In the genomic region with DNA sequence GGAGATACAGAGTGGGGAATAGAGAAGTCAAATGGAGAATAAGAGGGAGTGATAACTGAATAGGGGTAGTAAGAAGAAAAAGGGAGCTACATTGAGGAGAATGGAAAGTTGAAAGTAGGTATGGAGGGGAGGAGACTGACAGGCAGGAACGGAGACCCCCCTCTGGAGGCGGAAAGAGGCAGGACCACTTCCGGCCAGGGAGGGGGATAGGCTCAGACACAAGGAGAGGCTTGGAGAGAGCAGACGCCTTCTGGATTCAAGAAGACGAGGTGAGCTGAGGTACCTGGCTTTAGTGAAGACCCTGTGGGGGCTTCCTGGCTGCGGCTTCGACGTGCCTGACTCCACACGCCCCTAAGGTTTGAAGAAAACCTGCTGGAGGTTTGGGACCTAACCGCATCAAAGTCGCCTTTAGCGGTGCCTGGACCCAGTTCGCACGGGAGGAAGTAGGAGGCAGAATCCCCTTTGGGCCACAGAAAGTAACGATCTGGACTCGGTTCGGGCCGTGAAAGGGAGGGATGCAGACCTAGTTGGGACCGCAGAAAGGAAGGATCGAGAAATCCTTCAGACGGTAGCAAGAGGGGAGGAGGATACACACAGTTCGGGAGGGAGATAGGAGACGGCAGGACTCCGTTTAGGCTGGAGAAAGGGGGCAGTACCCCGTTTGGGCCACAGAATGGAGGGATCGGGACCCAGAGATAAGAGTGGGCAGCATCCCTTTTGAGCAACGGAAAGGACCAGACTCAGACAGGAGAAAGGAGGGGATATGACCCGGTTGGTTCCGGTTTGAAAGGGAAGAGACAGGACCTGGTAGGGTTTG, we compare ENCODE assay signal across 1 cellular context.
TF ChIP-seq lines count a peak whose summit lies in the region.

A gene with protein sequence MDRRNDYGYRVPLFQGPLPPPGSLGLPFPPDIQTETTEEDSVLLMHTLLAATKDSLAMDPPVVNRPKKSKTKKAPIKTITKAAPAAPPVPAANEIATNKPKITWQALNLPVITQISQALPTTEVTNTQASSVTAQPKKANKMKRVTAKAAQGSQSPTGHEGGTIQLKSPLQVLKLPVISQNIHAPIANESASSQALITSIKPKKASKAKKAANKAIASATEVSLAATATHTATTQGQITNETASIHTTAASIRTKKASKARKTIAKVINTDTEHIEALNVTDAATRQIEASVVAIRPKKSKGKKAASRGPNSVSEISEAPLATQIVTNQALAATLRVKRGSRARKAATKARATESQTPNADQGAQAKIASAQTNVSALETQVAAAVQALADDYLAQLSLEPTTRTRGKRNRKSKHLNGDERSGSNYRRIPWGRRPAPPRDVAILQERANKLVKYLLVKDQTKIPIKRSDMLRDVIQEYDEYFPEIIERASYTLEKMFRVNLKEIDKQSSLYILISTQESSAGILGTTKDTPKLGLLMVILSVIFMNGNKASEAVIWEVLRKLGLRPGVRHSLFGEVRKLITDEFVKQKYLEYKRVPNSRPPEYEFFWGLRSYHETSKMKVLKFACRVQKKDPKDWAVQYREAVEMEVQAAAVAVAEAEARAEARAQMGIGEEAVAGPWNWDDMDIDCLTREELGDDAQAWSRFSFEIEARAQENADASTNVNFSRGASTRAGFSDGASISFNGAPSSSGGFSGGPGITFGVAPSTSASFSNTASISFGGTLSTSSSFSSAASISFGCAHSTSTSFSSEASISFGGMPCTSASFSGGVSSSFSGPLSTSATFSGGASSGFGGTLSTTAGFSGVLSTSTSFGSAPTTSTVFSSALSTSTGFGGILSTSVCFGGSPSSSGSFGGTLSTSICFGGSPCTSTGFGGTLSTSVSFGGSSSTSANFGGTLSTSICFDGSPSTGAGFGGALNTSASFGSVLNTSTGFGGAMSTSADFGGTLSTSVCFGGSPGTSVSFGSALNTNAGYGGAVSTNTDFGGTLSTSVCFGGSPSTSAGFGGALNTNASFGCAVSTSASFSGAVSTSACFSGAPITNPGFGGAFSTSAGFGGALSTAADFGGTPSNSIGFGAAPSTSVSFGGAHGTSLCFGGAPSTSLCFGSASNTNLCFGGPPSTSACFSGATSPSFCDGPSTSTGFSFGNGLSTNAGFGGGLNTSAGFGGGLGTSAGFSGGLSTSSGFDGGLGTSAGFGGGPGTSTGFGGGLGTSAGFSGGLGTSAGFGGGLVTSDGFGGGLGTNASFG (N-terminal part only) (plus strand): TSS at position 215 of the 817 bp plus-strand sequence. CDS start 1,423 bp downstream, outside the sequence.

TF ChIP-seq in K562, 482 proteins besides CTCF, POLR2A, EP300 and RAD21:
- TF ChIP-seq SNIP1 (IDR thresholded peaks at IDR 0.05; ENCODE audit: low read depth) (no peak), NR2C1 (IDR thresholded peaks at IDR 0.05) (no peak), NR2C1 (tag; IDR thresholded peaks at IDR 0.05) (no peak), EGR1 (conservative IDR thresholded peaks at IDR 0.05) (no peak), COPS2 (conservative IDR thresholded peaks at IDR 0.05) (no peak), RHOXF2B (CRISPR knock-in tag; conservative IDR thresholded peaks at IDR 0.05) (no peak), RFX1 (IDR thresholded peaks at IDR 0.05) (no peak), ZNF408 (CRISPR knock-in tag; IDR thresholded peaks at IDR 0.05; ENCODE audit: low read depth) (no peak), PHB (CRISPR knock-in tag; IDR thresholded peaks at IDR 0.05) (no peak)
- TF ChIP-seq, protein P1, sequence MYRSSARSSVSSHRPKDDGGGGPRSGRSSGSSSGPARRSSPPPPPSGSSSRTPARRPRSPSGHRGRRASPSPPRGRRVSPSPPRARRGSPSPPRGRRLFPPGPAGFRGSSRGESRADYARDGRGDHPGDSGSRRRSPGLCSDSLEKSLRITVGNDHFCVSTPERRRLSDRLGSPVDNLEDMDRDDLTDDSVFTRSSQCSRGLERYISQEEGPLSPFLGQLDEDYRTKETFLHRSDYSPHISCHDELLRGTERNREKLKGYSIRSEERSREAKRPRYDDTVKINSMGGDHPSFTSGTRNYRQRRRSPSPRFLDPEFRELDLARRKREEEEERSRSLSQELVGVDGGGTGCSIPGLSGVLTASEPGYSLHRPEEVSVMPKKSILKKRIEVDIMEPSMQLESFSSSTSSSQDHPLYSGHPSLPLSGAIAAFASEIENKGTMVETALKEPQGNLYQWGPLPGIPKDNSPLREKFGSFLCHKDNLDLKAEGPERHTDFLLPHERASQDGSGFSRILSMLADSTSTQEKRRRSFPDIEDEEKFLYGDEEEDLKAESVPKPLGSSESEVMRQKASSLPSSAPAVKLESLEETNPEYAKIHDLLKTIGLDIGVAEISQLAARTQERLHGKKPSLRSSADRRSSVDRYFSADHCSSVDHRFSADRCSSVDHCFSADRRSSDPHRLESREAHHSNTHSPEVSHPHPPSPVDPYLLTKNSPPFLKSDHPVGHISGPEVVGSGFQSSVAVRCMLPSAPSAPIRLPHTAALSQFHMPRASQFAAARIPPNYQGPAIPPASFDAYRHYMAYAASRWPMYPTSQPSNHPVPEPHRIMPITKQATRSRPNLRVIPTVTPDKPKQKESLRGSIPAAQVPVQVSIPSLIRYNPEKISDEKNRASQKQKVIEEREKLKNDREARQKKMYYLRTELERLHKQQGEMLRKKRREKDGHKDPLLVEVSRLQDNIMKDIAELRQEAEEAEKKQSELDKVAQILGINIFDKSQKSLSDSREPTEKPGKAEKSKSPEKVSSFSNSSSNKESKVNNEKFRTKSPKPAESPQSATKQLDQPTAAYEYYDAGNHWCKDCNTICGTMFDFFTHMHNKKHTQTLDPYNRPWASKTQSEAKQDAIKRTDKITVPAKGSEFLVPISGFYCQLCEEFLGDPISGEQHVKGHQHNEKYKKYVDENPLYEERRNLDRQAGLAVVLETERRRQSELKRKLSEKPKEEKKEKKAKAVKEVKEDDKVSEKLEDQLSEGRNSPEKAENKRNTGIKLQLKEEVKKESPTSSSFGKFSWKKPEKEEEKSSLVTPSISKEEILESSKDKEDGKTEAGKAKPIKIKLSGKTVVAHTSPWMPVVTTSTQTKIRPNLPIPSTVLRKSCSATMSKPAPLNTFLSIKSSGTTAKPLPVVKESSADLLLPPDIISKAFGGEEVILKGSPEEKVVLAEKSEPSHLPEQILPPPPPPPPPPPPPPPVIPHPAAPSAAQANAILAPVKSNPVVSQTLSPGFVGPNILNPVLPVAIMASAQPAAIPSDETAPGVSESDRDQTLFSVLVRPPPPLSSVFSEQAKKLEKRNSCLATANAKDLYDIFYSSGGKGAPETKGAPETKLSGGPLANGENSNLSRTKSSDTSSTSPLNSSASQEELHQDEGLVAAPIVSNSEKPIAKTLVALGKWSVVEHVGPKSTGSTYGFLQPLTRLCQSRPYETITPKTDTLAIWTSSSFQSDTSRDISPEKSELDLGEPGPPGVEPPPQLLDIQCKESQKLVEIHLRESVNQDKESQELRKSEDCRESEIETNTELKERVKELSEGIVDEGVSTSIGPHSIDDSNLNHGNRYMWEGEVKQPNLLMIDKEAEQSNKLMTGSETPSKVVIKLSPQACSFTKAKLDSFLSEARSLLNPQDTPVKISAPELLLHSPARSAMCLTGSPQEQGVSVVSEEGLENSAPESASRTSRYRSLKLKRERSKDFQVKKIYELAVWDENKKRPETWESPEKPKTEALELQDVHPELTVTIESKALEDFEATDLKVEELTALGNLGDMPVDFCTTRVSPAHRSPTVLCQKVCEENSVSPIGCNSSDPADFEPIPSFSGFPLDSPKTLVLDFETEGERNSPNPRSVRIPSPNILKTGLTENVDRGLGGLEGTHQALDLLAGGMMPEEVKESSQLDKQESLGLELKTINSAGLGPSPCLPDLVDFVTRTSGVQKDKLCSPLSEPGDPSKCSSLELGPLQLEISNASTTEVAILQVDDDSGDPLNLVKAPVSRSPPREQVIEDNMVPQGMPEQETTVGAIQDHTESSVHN (IDR thresholded peaks at IDR 0.05; ENCODE audit: borderline replicate concordance in 1 of 2, low read depth in 1 of 2): no peak
